ENCODE assay signal across 1 cellular context in the genomic region with DNA sequence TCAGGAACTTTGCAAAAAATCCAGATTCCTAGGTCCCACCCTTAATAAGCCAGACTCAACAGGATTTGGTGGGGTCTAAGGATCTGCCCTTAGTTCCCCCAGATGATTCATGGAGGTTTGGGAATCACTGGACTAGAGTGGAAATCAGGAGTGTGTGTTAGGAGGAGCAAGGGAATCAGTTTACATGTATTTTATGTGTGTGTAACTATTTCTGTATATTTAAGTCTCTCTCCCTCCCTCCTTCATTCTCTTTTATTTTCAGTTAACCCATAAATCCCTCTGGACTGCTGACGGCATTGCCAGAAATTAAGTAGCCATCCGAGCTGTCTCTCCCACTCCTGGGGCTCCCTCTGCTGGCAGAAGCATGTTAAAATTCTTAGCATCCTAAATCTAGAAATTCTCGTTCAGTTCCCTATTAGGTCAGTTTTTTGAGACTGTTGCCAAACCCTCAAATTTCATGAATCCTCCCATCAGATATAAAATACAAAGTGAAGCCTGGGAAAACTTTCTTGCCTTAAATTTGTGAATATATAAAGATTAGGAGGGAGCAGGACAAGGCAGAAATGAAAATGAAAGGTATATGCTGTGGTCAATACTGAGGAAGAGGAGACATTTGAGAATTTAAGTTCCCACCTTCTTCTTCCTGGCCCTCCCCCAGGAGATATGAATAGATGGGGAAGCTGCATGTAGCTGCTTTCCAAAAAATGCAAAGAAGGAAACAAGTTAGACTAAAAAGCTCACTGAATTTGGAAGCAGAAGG.
TF ChIP-seq lines count a peak whose summit lies in the region.

No MANE protein-coding gene starts in this region.

TF ChIP-seq in SK-N-SH, 30 proteins besides CTCF, POLR2A, EP300 and RAD21 (continued from another document):
- 0 out of 2 replicates have a peak, but pooled peaks have one; percentile 21 for TF ChIP-seq NRF1 (IDR thresholded peaks at IDR 0.05; ENCODE audit: low read depth, low read length)
- TF ChIP-seq TEAD4 (IDR thresholded peaks at IDR 0.05; ENCODE audit: borderline replicate concordance, insufficient read depth), result no peak
- TF ChIP-seq, protein P1, sequence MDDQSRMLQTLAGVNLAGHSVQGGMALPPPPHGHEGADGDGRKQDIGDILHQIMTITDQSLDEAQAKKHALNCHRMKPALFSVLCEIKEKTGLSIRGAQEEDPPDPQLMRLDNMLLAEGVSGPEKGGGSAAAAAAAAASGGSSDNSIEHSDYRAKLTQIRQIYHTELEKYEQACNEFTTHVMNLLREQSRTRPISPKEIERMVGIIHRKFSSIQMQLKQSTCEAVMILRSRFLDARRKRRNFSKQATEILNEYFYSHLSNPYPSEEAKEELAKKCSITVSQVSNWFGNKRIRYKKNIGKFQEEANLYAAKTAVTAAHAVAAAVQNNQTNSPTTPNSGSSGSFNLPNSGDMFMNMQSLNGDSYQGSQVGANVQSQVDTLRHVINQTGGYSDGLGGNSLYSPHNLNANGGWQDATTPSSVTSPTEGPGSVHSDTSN (IDR thresholded peaks at IDR 0.05), result peak; percentile 55; the same call in 1 of the 2 replicates
- TF ChIP-seq CHD2 (IDR thresholded peaks at IDR 0.05; ENCODE audit: low read length, partially characterized antibody), result peak; percentile 24
- 0 out of 2 replicates have a peak, but pooled peaks have one; percentile 6 for TF ChIP-seq MEF2A (IDR thresholded peaks at IDR 0.05; ENCODE audit: borderline replicate concordance, low read depth)
- TF ChIP-seq NFIC (IDR thresholded peaks at IDR 0.05; ENCODE audit: borderline replicate concordance), result peak; percentile 4; the same call in 1 of the 2 replicates
- TF ChIP-seq SMC3 (IDR thresholded peaks at IDR 0.05; ENCODE audit: low read depth, low read length), result peak; percentile 94
TF ChIP-seq in SK-N-SH: peak in this region for 7.
